Comparison of ENCODE assay signal across 7 cellular contexts in the genomic region with DNA sequence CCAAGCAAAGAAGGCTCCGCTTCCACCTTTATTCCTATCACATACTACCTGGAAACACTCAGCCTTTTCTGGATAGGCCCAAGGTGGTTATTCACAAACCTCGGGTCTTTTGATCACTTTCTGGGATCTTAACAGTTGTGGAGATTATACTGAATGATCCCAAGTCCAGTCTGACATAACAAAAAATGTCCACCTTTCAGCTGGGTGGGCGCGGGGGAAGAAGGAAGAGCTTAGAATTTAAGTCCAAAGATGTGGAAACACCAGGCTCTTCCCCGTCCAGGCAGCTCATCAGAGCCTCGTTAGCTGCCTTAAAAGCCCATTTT. TPM values are rescaled to one million over a fixed set of nuclear protein-coding genes. Genes with fewer than 3 reads are reported as not detected.
DNase-seq lines count a peak whose midpoint lies in the region; TF ChIP-seq lines count a peak whose summit lies in the region.

No MANE protein-coding gene starts in this region.

- no peaks in the 10 kb centered on the region for H3K36me3 ChIP-seq in HEK293 (ENCODE audit: control insufficient read depth in 2 of 2, insufficient read depth in 1 of 2, low read length in 2 of 2)
- H3K36me3 ChIP-seq in SJSA1: peaks cover 3% of the 10 kb centered on the region; the same call in 1 of the 2 replicates
- H3K36me3 ChIP-seq in skeletal muscle tissue (ENCODE audit: control insufficient read depth in 3 of 3, insufficient read depth in 3 of 3, low read length in 3 of 3): no peaks in the 10 kb centered on the region

- POLR2A ChIA-PET in HEK293 (lab: Yijun Ruan, JAX): interaction anchor here (0.8 to 3.1 kb wide), 5 partner anchors 8 to 263 kb away, joined by 3 to 16 read pairs (median 5); partner anchors contain the start of gene LHX9

- H3K9me3 ChIP-seq in HEK293 (ENCODE audit: control insufficient read depth, insufficient read depth, low read depth, low read length) (no peaks in the 10 kb centered on the region), SJSA1 (replicated peaks) (no peaks in the 10 kb centered on the region), skeletal muscle tissue (ENCODE audit: control insufficient read depth in 3 of 3, low read length in 3 of 3) (no peaks in the 10 kb centered on the region)

- TF ChIP-seq CTCF in HEK293 (tag by site-specific recombination; IDR thresholded peaks at IDR 0.05) (no peak), foreskin fibroblast (IDR thresholded peaks at IDR 0.05; ENCODE audit: low read depth, low read length) (no peak), GM10266 (IDR thresholded peaks at IDR 0.05; ENCODE audit: control insufficient read depth, insufficient read depth, low read depth, missing control alignments) (no peak)

- H3K27me3 ChIP-seq in SJSA1 (replicated peaks) (no peaks in the 10 kb centered on the region; the same call in 1 of the 2 replicates), skeletal muscle tissue (ENCODE audit: control insufficient read depth in 3 of 3, insufficient read depth in 3 of 3, low read length in 3 of 3) (peaks cover 0 to 10% (median 2%) of the 10 kb centered on the region in 3 donors)

- H3K27ac ChIP-seq in HEK293 (ENCODE audit: extremely low read depth, low read depth, low read length) (peak overlapping the region; percentile 95), SJSA1 (peak overlapping the region; percentile 73), skeletal muscle tissue (ENCODE audit: low read depth, low read length) (peak overlapping the region; percentile 83)

- H3K4me1 ChIP-seq in HEK293 (ENCODE audit: control insufficient read depth, insufficient read depth, low read length) (0 out of 2 replicates have a peak, but pooled peaks cover 2% of the 10 kb centered on the region), SJSA1 (replicated peaks) (peaks cover 16% of the 10 kb centered on the region), skeletal muscle tissue (ENCODE audit: control insufficient read depth in 3 of 3, insufficient read depth in 3 of 3, low read length in 3 of 3) (peaks cover 0 to 11% (median 7%) of the 10 kb centered on the region in 3 donors)

- peak overlapping the region; percentile 86 to 98 (median 92) for H3K9ac ChIP-seq in skeletal muscle tissue (ENCODE audit: low read depth in 1 of 3, low read length in 3 of 3)

- CTCF ChIA-PET in HEK293 (lab: Yijun Ruan, JAX): interaction anchor here (0.8 to 1.9 kb wide), 3 partner anchors 22 to 58 kb away, joined by 3 to 7 read pairs (median 5); no protein-coding TSS in a partner anchor

- H3K4me3 ChIP-seq in HEK293 (ENCODE audit: low read depth, low read length) (peak overlapping the region; percentile 88), SJSA1 (peak overlapping the region; percentile 79), foreskin fibroblast (ENCODE audit: low read depth in 1 of 2, low read length in 2 of 2) (peak overlapping the region; percentile 64 to 75), skeletal muscle tissue (ENCODE audit: low read length in 3 of 3) (peak overlapping the region; percentile 78 to 89 (median 86))

- DNase-seq in SJSA1 (ENCODE audit: low read depth in 1 of 2, low spot score in 2 of 2) (no peak), foreskin fibroblast (no peak), cerebellum (ENCODE audit: low spot score) (no peak), GM10266 (ENCODE audit: extremely low spot score) (no peak)
- DNase-seq in activated CD4-positive, alpha-beta T cell treated with anti-CD3 and anti-CD28 coated beads for 48 hours: no peak

TF ChIP-seq in HEK293, 187 proteins besides CTCF, POLR2A, EP300 and RAD21:
- 0 out of 2 replicates have a peak, but pooled peaks have one; percentile 4 for TF ChIP-seq ZNF501 (tag by site-specific recombination; IDR thresholded peaks at IDR 0.05)
- TF ChIP-seq HIC1 (tag by site-specific recombination; IDR thresholded peaks at IDR 0.05): no peak
- TF ChIP-seq ZNF416 (tag by site-specific recombination; IDR thresholded peaks at IDR 0.05): no peak
- TF ChIP-seq ZNF335 (tag by site-specific recombination; conservative IDR thresholded peaks at IDR 0.05): peak; percentile 46

RNA-seq across cellular contexts. Expression of gene C1orf53, which starts 0.3 kb away (rescaled TPM):
- total RNA-seq in SJSA1 (2014; rRNA removed; shearing (Covaris generic)): 13.6 and 24.9 TPM in 2 replicates
- not detected for total RNA-seq in skeletal muscle tissue
- total RNA-seq in cerebellum: 0.82 TPM

RNA-seq across cellular contexts. Expression of gene LHX9, which starts 15.1 kb away (rescaled TPM):
- 0.03 and 0.53 TPM in 2 replicates for total RNA-seq in SJSA1 (2014; rRNA removed; shearing (Covaris generic))
- total RNA-seq in skeletal muscle tissue (0.52 TPM), cerebellum (2.4 TPM)
